In genomic region chrX:155179343-155179997, GRCh38 we compare ENCODE assay signal across 15 cellular contexts. TPM values are rescaled to one million over a fixed set of nuclear protein-coding genes. Genes with fewer than 3 reads are reported as not detected.
DNase-seq lines count a peak whose midpoint lies in the region; ATAC-seq, FAIRE-seq and TF ChIP-seq lines count a peak whose summit lies in the region.
"Had no signal": no experiment of that assay in that cellular context is flagged by ENCODE, and none has a peak within 500 bp of the region (broad histone marks: within the 10 kb centered on the region; RNA-seq: fewer than 3 reads in every experiment).

No MANE protein-coding gene starts in this region.

- H2AFZ ChIP-seq in PC-3 (ENCODE audit: low read length) (no peak overlapping the region), H1 (ENCODE audit: low read length) (no peak overlapping the region)

- no peak overlapping the region for H4K8ac ChIP-seq in H1 (ENCODE audit: extremely low read depth, insufficient read depth, low read length)

- no peak overlapping the region for H4K91ac ChIP-seq in H1 (replicated peaks; ENCODE audit: insufficient read length, low read length)

- peak; percentile 18 to 19; a peak in 1 of 4 replicates for TF ChIP-seq RAD21 in H1 (IDR thresholded peaks at IDR 0.05 in 1 of 2, conservative IDR thresholded peaks at IDR 0.05 in 1 of 2; ENCODE audit: low read depth in 2 of 2, low read length in 2 of 2)

- no peaks in the 10 kb centered on the region for H3K9me2 ChIP-seq in PC-3 (replicated peaks; ENCODE audit: low read length)

- no peak overlapping the region for H3K56ac ChIP-seq in H1 (replicated peaks; ENCODE audit: insufficient read length, low read depth, low read length)

- H3K9ac ChIP-seq in PC-3 (ENCODE audit: low read length), result no peak overlapping the region
- no peak overlapping the region for H3K9ac ChIP-seq in H1 (replicated peaks in 1 of 4; ENCODE audit: extremely low read depth in 1 of 4, low read depth in 3 of 4, low read length in 3 of 4)

- H3K23ac ChIP-seq in H1 (ENCODE audit: insufficient read length), result no peak overlapping the region

- POLR2A ChIA-PET in PC-3 (lab: Charles Lee; ENCODE audit: unreplicated experiment) (no interaction called here), H1 (lab: Charles Lee; ENCODE audit: partially characterized antibody) (no interaction called here)

- TF ChIP-seq CTCF in GM20000 (IDR thresholded peaks at IDR 0.05; ENCODE audit: extremely low read depth, missing control alignments) (no peak), PC-3 (conservative IDR thresholded peaks at IDR 0.05; ENCODE audit: low read depth, low read length) (peak; percentile 56; the same call in 1 of the 2 replicates), H1 (IDR thresholded peaks at IDR 0.05; ENCODE audit: control extremely low read depth in 1 of 3, insufficient read depth in 1 of 3, low read depth in 1 of 3, low read length in 3 of 3) (no peak)

- no peak overlapping the region for H3K14ac ChIP-seq in H1 (ENCODE audit: insufficient read length)

- H3K36me3 ChIP-seq in PC-3 (ENCODE audit: low read depth, low read length), result no peaks in the 10 kb centered on the region
- no peaks in the 10 kb centered on the region for H3K36me3 ChIP-seq in H1 (ENCODE audit: control insufficient read depth in 2 of 4, insufficient read depth in 4 of 4, low read length in 3 of 4)
- H3K36me3 ChIP-seq: heart left ventricle had no signal

- DNase-seq in AML-193 (lab: John Stamatoyannopoulos, UW) (peak; percentile 18 to 43), GM20000 (ENCODE audit: low spot score) (peak; percentile 0), PC-3 (peak; percentile 34), H1 (ENCODE audit: low read depth in 1 of 2, low spot score in 2 of 2) (no peak), amniotic stem cell (lab: John Stamatoyannopoulos, UW) (no peak), KG1 (lab: John Stamatoyannopoulos, UW) (no peak)
- DNase-seq in stimulated activated CD4-positive, alpha-beta T cell treated with anti-CD3 and anti-CD28 coated beads, Interleukin-4, amount 100 ng/mL, for 4 hours, result no peak
- DNase-seq: amygdala, GOT3, heart left ventricle, NCI-H1417, retina, substantia nigra had no signal

- H2AK5ac ChIP-seq in H1 (ENCODE audit: low read depth, low read length), result no peak overlapping the region

- no peaks in the 10 kb centered on the region for H3K27me3 ChIP-seq in PC-3 (ENCODE audit: low read length)
- no peaks in the 10 kb centered on the region for H3K27me3 ChIP-seq in H1 (replicated peaks in 1 of 4; ENCODE audit: control insufficient read depth in 3 of 4, extremely low read depth in 1 of 4, insufficient read depth in 3 of 4, low read length in 3 of 4)
- H3K27me3 ChIP-seq: heart left ventricle had no signal

- no peak overlapping the region for H3K4ac ChIP-seq in H1 (replicated peaks; ENCODE audit: insufficient read length, low read depth, low read length)

- H3F3A ChIP-seq in PC-3 (ENCODE audit: low read length, unreplicated experiment), result no peaks in the 10 kb centered on the region

- H3K9me3 ChIP-seq in PC-3 (ENCODE audit: low read length) (no peaks in the 10 kb centered on the region), H1 (ENCODE audit: insufficient read depth in 2 of 2, low read depth in 1 of 2, low read length in 1 of 2) (no peaks in the 10 kb centered on the region)

- CTCF ChIA-PET in PC-3 (lab: Charles Lee) (interaction anchor here (0.6 to 1.3 kb wide), 3 partner anchors 50 to 262 kb away, joined by 3 to 4 read pairs (median 3); no protein-coding TSS in a partner anchor), H1 (lab: Charles Lee; ENCODE audit: partially characterized antibody) (no interaction called here)

- H3K4me2 ChIP-seq in PC-3 (ENCODE audit: low read length) (no peak overlapping the region), H1 (ENCODE audit: insufficient read depth in 1 of 2, low read depth in 2 of 2, low read length in 2 of 2) (no peak overlapping the region)

- no peak overlapping the region for H2BK12ac ChIP-seq in H1 (ENCODE audit: low read depth, low read length)

- no peak overlapping the region for H2BK15ac ChIP-seq in H1 (ENCODE audit: low read length)

- H2BK20ac ChIP-seq in H1 (ENCODE audit: low read length), result no peak overlapping the region

- no peak overlapping the region for H4K5ac ChIP-seq in H1 (ENCODE audit: insufficient read length, low read depth, low read length)

- H3K79me2 ChIP-seq in PC-3 (ENCODE audit: low read length) (no peaks in the 10 kb centered on the region), H1 (ENCODE audit: control insufficient read depth in 1 of 2, insufficient read depth in 2 of 2, low read length in 2 of 2) (no peaks in the 10 kb centered on the region)

- no peak overlapping the region for H3K4me3 ChIP-seq in PC-3 (ENCODE audit: low read length)
- no peak overlapping the region for H3K4me3 ChIP-seq in H1 (ENCODE audit: extremely low read depth in 1 of 4, insufficient read depth in 2 of 4, low read depth in 3 of 4, low read length in 4 of 4)
- H3K4me3 ChIP-seq: heart left ventricle had no signal

- no peak overlapping the region for H3K27ac ChIP-seq in PC-3 (ENCODE audit: low read length)
- H3K27ac ChIP-seq in H1 (ENCODE audit: low read depth, low read length), result no peak overlapping the region
- H3K27ac ChIP-seq: heart left ventricle had no signal

- TF ChIP-seq POLR2A in H1 (IDR thresholded peaks at IDR 0.05; ENCODE audit: control extremely low read depth in 1 of 2, low read depth in 2 of 2, low read length in 2 of 2), result no peak

- no peak for TF ChIP-seq EP300 in H1 (IDR thresholded peaks at IDR 0.05; ENCODE audit: borderline replicate concordance in 1 of 2, low read depth in 2 of 2, low read length in 2 of 2)

- no peak overlapping the region for H2BK5ac ChIP-seq in H1 (ENCODE audit: low read depth, low read length)

- H3K79me1 ChIP-seq in H1 (ENCODE audit: low read depth, low read length), result no peaks in the 10 kb centered on the region

- no peak for FAIRE-seq in H1 (lab: Jason Lieb, UNC)
- FAIRE-seq: keratinocyte had no signal

- H3K18ac ChIP-seq in H1 (ENCODE audit: extremely low read depth, low read length), result no peak overlapping the region

- H3K23me2 ChIP-seq in H1 (ENCODE audit: low read depth, low read length), result no peaks in the 10 kb centered on the region

- no peaks in the 10 kb centered on the region for H3K4me1 ChIP-seq in PC-3 (ENCODE audit: insufficient read depth, low read length)
- no peaks in the 10 kb centered on the region for H3K4me1 ChIP-seq in H1 (replicated peaks in 1 of 4; ENCODE audit: control insufficient read depth in 3 of 4, insufficient read depth in 4 of 4, low read length in 3 of 4)
- H3K4me1 ChIP-seq: heart left ventricle had no signal

- peak; percentile 60 for ATAC-seq in PC-3
- no peak for ATAC-seq in HG03460 (IDR thresholded peaks at IDR 0.05; ENCODE audit: unreplicated experiment)
- ATAC-seq: heart left ventricle had no signal

- BruUV-seq in PC-3 (replicated peaks; lab: Mats Ljungman, UMichigan), result no TSS peak

- intact Hi-C loops in PC-3 (cut with micrococcal nuclease), result loop anchor here (1.0 to 10.0 kb wide), 2 partner anchors 85 to 195 kb away; no protein-coding TSS in a partner anchor

- no peaks in the 10 kb centered on the region for H4K20me1 ChIP-seq in PC-3 (ENCODE audit: low read length)
- no peaks in the 10 kb centered on the region for H4K20me1 ChIP-seq in H1 (replicated peaks in 1 of 2; ENCODE audit: control insufficient read depth in 1 of 2, insufficient read depth in 2 of 2, low read length in 2 of 2)

- H2BK120ac ChIP-seq in H1 (replicated peaks; ENCODE audit: low read depth, low read length), result no peak overlapping the region

TF ChIP-seq in H1, 55 proteins besides CTCF, POLR2A, EP300 and RAD21:
- TF ChIP-seq EZH2 (IDR thresholded peaks at IDR 0.05; ENCODE audit: low read depth, low read length, severe bottlenecking) (no peak), YY1 (IDR thresholded peaks at IDR 0.05; ENCODE audit: low read depth, low read length) (no peak), MAX (IDR thresholded peaks at IDR 0.05) (no peak), ATF3 (IDR thresholded peaks at IDR 0.05; ENCODE audit: insufficient read depth, low read depth, low read length) (no peak)

RNA-seq across cellular contexts. Expression of gene VBP1, which starts 36.8 kb away (rescaled TPM):
- total RNA-seq in PC-3 (2014; rRNA removed), result 80.6 and 86.2 TPM in 2 replicates
- total RNA-seq in H1 (2021; fragmentation: NEBNext Ultra II Directional; extraction: Animal tissue kit (Norgen Biotek cat#: 25700)), result 56.0 and 59.7 TPM in 2 replicates
- polyA plus RNA-seq in H1 (2011; rRNA removed), result 10.0 and 21.6 TPM in 2 replicates
- 41.7 TPM for polyA plus RNA-seq in H1 (2011; cell fraction: cytosol; rRNA removed)
- 6.5 TPM for polyA plus RNA-seq in H1 (2011; cell fraction: nucleus; rRNA removed)
- polyA plus RNA-seq in H1 (2012, experiment 1 of 2), result 30.7 to 49.3 TPM (median 35.8 TPM) in 4 replicates
- 9.1 TPM for polyA plus RNA-seq in H1 (2012, experiment 2 of 2)
- 33.2 TPM for polyA plus RNA-seq in H1 (2013, experiment 1 of 2)
- 33.0 TPM for polyA plus RNA-seq in H1 (2013, experiment 2 of 2)
- polyA minus RNA-seq in H1 (2011; rRNA and poly(A)+ RNA removed), result 17.6 and 32.0 TPM in 2 replicates
- 10.1 TPM for polyA minus RNA-seq in H1 (2011; cell fraction: cytosol; rRNA and poly(A)+ RNA removed)
- polyA minus RNA-seq in H1 (2011; cell fraction: nucleus; rRNA and poly(A)+ RNA removed), result 9.7 TPM

Comparison
In these comparisons a context has a peak if more than half of its experiments do, and no peak if none do; other contexts are left out.
1. DNase-seq: peak in AML-193 (2 of 2), GM20000 (single experiment) and PC-3 (single experiment); none in H1 (0 of 2), stimulated activated CD4-positive, alpha-beta T cell treated with anti-CD3 and anti-CD28 coated beads, Interleukin-4, amount 100 ng/mL, for 4 hours (0 of 2), amniotic stem cell (single experiment) and KG1 (single experiment).